In genomic region chr11:46006418-46007070, GRCh38 we compare ENCODE assay signal across 8 cellular contexts.
DNase-seq lines count a peak whose midpoint lies in the region; ATAC-seq, FAIRE-seq and TF ChIP-seq lines count a peak whose summit lies in the region.

No MANE protein-coding gene starts in this region.

- H3K27me3 ChIP-seq in Karpas-422 (ENCODE audit: low read length) (no peaks in the 10 kb centered on the region), tibial artery (no peaks in the 10 kb centered on the region)

- H3K9me3 ChIP-seq in A549 (no peaks in the 10 kb centered on the region), Karpas-422 (ENCODE audit: low read length) (no peaks in the 10 kb centered on the region), tibial artery (no peaks in the 10 kb centered on the region)

- H3K4me3 ChIP-seq in A549, result no peak overlapping the region
- peak overlapping the region; percentile 31 for H3K4me3 ChIP-seq in Karpas-422 (ENCODE audit: low read length)
- no peak overlapping the region for H3K4me3 ChIP-seq in tibial artery

- H4K20me1 ChIP-seq in Karpas-422 (ENCODE audit: insufficient read depth, low read depth, low read length), result no peaks in the 10 kb centered on the region

- no peak overlapping the region for H2AFZ ChIP-seq in Karpas-422 (ENCODE audit: low read length)

- intact Hi-C loops in tibial artery (cut with DNase I; ENCODE audit: low total_unique reads), result no loop called here

- ATAC-seq in A549 (peak; percentile 88 to 94), HG03520 (IDR thresholded peaks at IDR 0.05; ENCODE audit: unreplicated experiment) (no peak)

- CTCF ChIA-PET in A549 (lab: Yijun Ruan, JAX), result interaction anchor here (0.6 to 2.6 kb wide), 36 partner anchors 10 to 896 kb away, joined by 3 to 37 read pairs (median 4); no protein-coding TSS in a partner anchor

- no peaks in the 10 kb centered on the region for H3K9me2 ChIP-seq in Karpas-422 (replicated peaks; ENCODE audit: insufficient read depth, low read length)

- H3K4me2 ChIP-seq in A549 (no peak overlapping the region), Karpas-422 (ENCODE audit: low read depth, low read length, poor library complexity, severe bottlenecking) (peak overlapping the region; percentile 58)

- H3K79me2 ChIP-seq in Karpas-422 (ENCODE audit: low read length), result peaks cover 62% of the 10 kb centered on the region

- WGBS in A549 (ENCODE audit: missing lambda C conversion rate), result 39% methylated on average over 5 of the region's 5 CpGs

- no peak for TF ChIP-seq POLR2A in A549 (IDR thresholded peaks at IDR 0.05; ENCODE audit: low read length)

- TF ChIP-seq CTCF in A549 (IDR thresholded peaks at IDR 0.05), result peak; percentile 82
- TF ChIP-seq CTCF in tibial artery (IDR thresholded peaks at IDR 0.05), result peak; percentile 74 to 77

- TF ChIP-seq EP300 in A549 (IDR thresholded peaks at IDR 0.05), result no peak

- POLR2A ChIA-PET in A549 (lab: Yijun Ruan, JAX), result interaction anchor here (0.6 to 1.0 kb wide), 2 partner anchors 116 to 160 kb away, joined by 3 read pairs; no protein-coding TSS in a partner anchor

- peak overlapping the region; percentile 32; the same call in 1 of the 2 replicates for H3K9ac ChIP-seq in Karpas-422 (ENCODE audit: low read length)

- H3K4me1 ChIP-seq in A549 (peaks cover 4% of the 10 kb centered on the region; the same call in 1 of the 3 replicates), Karpas-422 (ENCODE audit: low read length) (peaks cover 54% of the 10 kb centered on the region), tibial artery (peaks cover 0 to 33% (median 16%) of the 10 kb centered on the region in 4 donors)

- H3K27ac ChIP-seq in A549, result no peak overlapping the region
- H3K27ac ChIP-seq in Karpas-422 (ENCODE audit: low read length), result 0 out of 2 replicates have a peak overlapping the region, but pooled peaks have one; percentile 10
- no peak overlapping the region for H3K27ac ChIP-seq in tibial artery

- TF ChIP-seq RAD21 in A549 (conservative IDR thresholded peaks at IDR 0.05 in 1 of 2, IDR thresholded peaks at IDR 0.05 in 1 of 2), result peak; percentile 66 to 76

- FAIRE-seq in A549 (lab: Jason Lieb, UNC), result peak; percentile 54
- FAIRE-seq in G401.6 (lab: Jason Lieb, UNC), result peak; percentile 98

- peak; percentile 73 to 74 for DNase-seq in A549 (ENCODE audit: low read depth in 1 of 2, low spot score in 1 of 2)
- DNase-seq in Karpas-422, result peak; percentile 93
- peak; percentile 91 for DNase-seq in OCI-M1 (lab: John Stamatoyannopoulos, UW)
- DNase-seq in cerebellar cortex (ENCODE audit: low spot score), result peak; percentile 92
- DNase-seq in left kidney (ENCODE audit: low read depth, low spot score), result peak; percentile 86
- no peak for DNase-seq in tibial artery

- H3K36me3 ChIP-seq in Karpas-422 (ENCODE audit: insufficient read depth, low read length) (no peaks in the 10 kb centered on the region), tibial artery (no peaks in the 10 kb centered on the region)

TF ChIP-seq in A549, 52 proteins besides CTCF, POLR2A, EP300 and RAD21:
- TF ChIP-seq BCL3 (IDR thresholded peaks at IDR 0.05) (no peak), RFX5 (IDR thresholded peaks at IDR 0.05) (no peak), SMC3 (IDR thresholded peaks at IDR 0.05) (peak; percentile 47; the same call in 2 of the 3 replicates), BHLHE40 (IDR thresholded peaks at IDR 0.05; ENCODE audit: low read depth, low read length) (no peak)

Comparison
In these comparisons a context has a peak if more than half of its experiments do, and no peak if none do; other contexts are left out.
1. DNase-seq: peak in A549 (2 of 2), Karpas-422 (single experiment), OCI-M1 (single experiment), cerebellar cortex (single experiment) and left kidney (single experiment); none in tibial artery (0 of 2).